In genomic region chr2:86309966-86310365, GRCh38 we compare ENCODE assay signal across 22 cellular contexts. TPM values are rescaled to one million over a fixed set of nuclear protein-coding genes. Genes with fewer than 3 reads are reported as not detected.
DNase-seq lines count a peak whose midpoint lies in the region; ATAC-seq and TF ChIP-seq lines count a peak whose summit lies in the region.
"Had no signal": no experiment of that assay in that cellular context is flagged by ENCODE, and none has a peak within 500 bp of the region (broad histone marks: within the 10 kb centered on the region; RNA-seq: fewer than 3 reads in every experiment).

No MANE protein-coding gene starts in this region.

- TF ChIP-seq EP300 in esophagus muscularis mucosa (IDR thresholded peaks at IDR 0.05) (no peak), sigmoid colon (IDR thresholded peaks at IDR 0.05) (no peak), ovary (IDR thresholded peaks at IDR 0.05) (no peak)

- H3K27ac ChIP-seq in esophagus muscularis mucosa (replicated peaks in 1 of 4) (peak overlapping the region; percentile 59 to 76 (median 63)), sigmoid colon (peak overlapping the region; percentile 67 to 74 (median 70)), ovary (no peak overlapping the region), breast epithelium (no peak overlapping the region)

- H3K4me3 ChIP-seq in NB4 (ENCODE audit: low read depth, low read length) (no peak overlapping the region), esophagus muscularis mucosa (no peak overlapping the region), sigmoid colon (no peak overlapping the region), ovary (no peak overlapping the region), breast epithelium (no peak overlapping the region), mucosa of descending colon (no peak overlapping the region)
- H3K4me3 ChIP-seq: MG63 had no signal

- H3K4me1 ChIP-seq in esophagus muscularis mucosa (peaks cover 18 to 85% (median 77%) of the 10 kb centered on the region in 4 donors), sigmoid colon (peaks cover 0 to 95% (median 73%) of the 10 kb centered on the region in 4 donors), ovary (ENCODE audit: insufficient read depth) (no peaks in the 10 kb centered on the region), breast epithelium (no peaks in the 10 kb centered on the region), mucosa of descending colon (ENCODE audit: low read depth) (peaks cover 6% of the 10 kb centered on the region)
- H3K4me1 ChIP-seq: BE2C, Caco-2 had no signal

- no peak for ATAC-seq in mucosa of descending colon
- ATAC-seq: SK-N-SH treated with all-trans-retinoic acid at 6 μM for 48 hours had no signal

- H3K9me3 ChIP-seq in esophagus muscularis mucosa (no peaks in the 10 kb centered on the region), sigmoid colon (no peaks in the 10 kb centered on the region), ovary (no peaks in the 10 kb centered on the region), breast epithelium (no peaks in the 10 kb centered on the region), mucosa of descending colon (no peaks in the 10 kb centered on the region)
- H3K9me3 ChIP-seq: BE2C, Caco-2, MG63 had no signal

- peak; percentile 32 for DNase-seq in NCI-H2227 (lab: John Stamatoyannopoulos, UW; ENCODE audit: unreplicated experiment)
- DNase-seq in NCI-H2227 treated with DMSO at 0.1 percent for 48 hours (lab: John Stamatoyannopoulos, UW): no peak
- peak; percentile 19 for DNase-seq in NB4 (ENCODE audit: low read depth)
- no peak for DNase-seq in esophagus muscularis mucosa (ENCODE audit: extremely low spot score)
- no peak for DNase-seq in sigmoid colon
- DNase-seq in ovary: no peak
- no peak for DNase-seq in breast epithelium (ENCODE audit: low spot score in 2 of 2)
- DNase-seq in mucosa of descending colon: no peak
- DNase-seq: BE2C; Caco-2; CD4-positive, CD25-positive, alpha-beta regulatory T cell; GF-D8; Karpas-422; MG63; NCI-H1105 treated with DMSO at 0.1 percent for 48 hours; NCI-H1694; NCI-H345; NCI-H524 treated with DMSO at 0.1 percent for 48 hours; RPMI8226; SHP77 treated with DMSO at 0.1 percent for 48 hours had no signal

- TF ChIP-seq POLR2A in NB4 (IDR thresholded peaks at IDR 0.05; ENCODE audit: extremely low read depth, insufficient read length) (no peak), esophagus muscularis mucosa (IDR thresholded peaks at IDR 0.05; ENCODE audit: low read depth) (no peak), sigmoid colon (IDR thresholded peaks at IDR 0.05) (no peak), ovary (IDR thresholded peaks at IDR 0.05) (no peak), breast epithelium (IDR thresholded peaks at IDR 0.05) (no peak)

- WGBS in esophagus muscularis mucosa: 93% methylated on average over 5 of the region's 5 CpGs
- WGBS in sigmoid colon, 2 donors: 86 to 93% methylated on average over 5 of the region's 5 CpGs
- WGBS in ovary, 3 donors: 86 to 90% (median 88%) methylated on average over 5 of the region's 5 CpGs

- H3K27me3 ChIP-seq in esophagus muscularis mucosa (no peaks in the 10 kb centered on the region), sigmoid colon (no peaks in the 10 kb centered on the region), ovary (no peaks in the 10 kb centered on the region), breast epithelium (no peaks in the 10 kb centered on the region)
- H3K27me3 ChIP-seq: BE2C, MG63 had no signal

- intact Hi-C loops in esophagus muscularis mucosa (cut with DNase I): no loop called here
- intact Hi-C loops in sigmoid colon (cut with DNase I): no loop called here
- intact Hi-C loops in ovary (cut with DNase I): no loop called here
- intact Hi-C loops in breast epithelium (cut with DNase I; ENCODE audit: low total_unique reads): no loop called here
- intact Hi-C loops in mucosa of descending colon (cut with DNase I, micrococcal nuclease): no loop called here

- TF ChIP-seq CTCF in NB4 (IDR thresholded peaks at IDR 0.05; ENCODE audit: low read depth, low read length) (no peak), esophagus muscularis mucosa (IDR thresholded peaks at IDR 0.05) (no peak), sigmoid colon (IDR thresholded peaks at IDR 0.05) (no peak), ovary (IDR thresholded peaks at IDR 0.05) (no peak), breast epithelium (IDR thresholded peaks at IDR 0.05) (no peak), mucosa of descending colon (IDR thresholded peaks at IDR 0.05) (no peak)

- H3K36me3 ChIP-seq in esophagus muscularis mucosa: no peaks in the 10 kb centered on the region
- H3K36me3 ChIP-seq in sigmoid colon: no peaks in the 10 kb centered on the region
- H3K36me3 ChIP-seq in ovary: no peaks in the 10 kb centered on the region
- no peaks in the 10 kb centered on the region for H3K36me3 ChIP-seq in breast epithelium
- H3K36me3 ChIP-seq in mucosa of descending colon (ENCODE audit: low read depth): no peaks in the 10 kb centered on the region
- H3K36me3 ChIP-seq: BE2C, MG63 had no signal

RNA-seq across cellular contexts. Expression of gene REEP1, which starts 27.5 kb away (rescaled TPM):
- 10 to 100 TPM; 46.1 to 95.1 (median 74.9) TPM for total RNA-seq in esophagus muscularis mucosa
- total RNA-seq in sigmoid colon: 10 to 100 TPM; 44.9 to 98.0 (median 70.6) TPM
- 1 to 10 TPM in 2 of 3 donors, under 1 TPM in 1; 0.23 to 4.5 (median 1.8) TPM for polyA plus RNA-seq in sigmoid colon
- 10 to 100 TPM in 1 of 7 donors, 1 to 10 TPM in 3, under 1 TPM in 3; 0.58 to 35.7 (median 2.0) TPM for total RNA-seq in ovary
- 10 to 100 TPM in 1 of 2 donors, 1 to 10 TPM in 1; 1.1 to 12.0 TPM for polyA plus RNA-seq in ovary
- 1 to 10 TPM in 2 of 3 donors, under 1 TPM in 1; 0.32 to 3.8 (median 1.3) TPM for total RNA-seq in breast epithelium
- 10 to 100 TPM in 1 of 3 donors, 1 to 10 TPM in 2; 3.8 to 50.3 (median 6.1) TPM for total RNA-seq in mucosa of descending colon
- total RNA-seq: CD4-positive, CD25-positive, alpha-beta regulatory T cell; HT-29 had no signal
- polyA plus RNA-seq: CD4-positive, CD25-positive, alpha-beta regulatory T cell had no signal

Comparison
In these comparisons a context has a peak if more than half of its experiments do, and no peak if none do; other contexts are left out.
1. DNase-seq: peak in NCI-H2227 (single experiment) and NB4 (single experiment); none in NCI-H2227 treated with DMSO at 0.1 percent for 48 hours (single experiment), esophagus muscularis mucosa (single experiment), sigmoid colon (single experiment), ovary (0 of 5), breast epithelium (0 of 2) and mucosa of descending colon (0 of 3).
2. H3K27ac ChIP-seq: peak in esophagus muscularis mucosa (4 of 4) and sigmoid colon (4 of 4); none in ovary (0 of 2) and breast epithelium (0 of 2).